Comparison of ENCODE assay signal across 8 cellular contexts in the genomic region with DNA sequence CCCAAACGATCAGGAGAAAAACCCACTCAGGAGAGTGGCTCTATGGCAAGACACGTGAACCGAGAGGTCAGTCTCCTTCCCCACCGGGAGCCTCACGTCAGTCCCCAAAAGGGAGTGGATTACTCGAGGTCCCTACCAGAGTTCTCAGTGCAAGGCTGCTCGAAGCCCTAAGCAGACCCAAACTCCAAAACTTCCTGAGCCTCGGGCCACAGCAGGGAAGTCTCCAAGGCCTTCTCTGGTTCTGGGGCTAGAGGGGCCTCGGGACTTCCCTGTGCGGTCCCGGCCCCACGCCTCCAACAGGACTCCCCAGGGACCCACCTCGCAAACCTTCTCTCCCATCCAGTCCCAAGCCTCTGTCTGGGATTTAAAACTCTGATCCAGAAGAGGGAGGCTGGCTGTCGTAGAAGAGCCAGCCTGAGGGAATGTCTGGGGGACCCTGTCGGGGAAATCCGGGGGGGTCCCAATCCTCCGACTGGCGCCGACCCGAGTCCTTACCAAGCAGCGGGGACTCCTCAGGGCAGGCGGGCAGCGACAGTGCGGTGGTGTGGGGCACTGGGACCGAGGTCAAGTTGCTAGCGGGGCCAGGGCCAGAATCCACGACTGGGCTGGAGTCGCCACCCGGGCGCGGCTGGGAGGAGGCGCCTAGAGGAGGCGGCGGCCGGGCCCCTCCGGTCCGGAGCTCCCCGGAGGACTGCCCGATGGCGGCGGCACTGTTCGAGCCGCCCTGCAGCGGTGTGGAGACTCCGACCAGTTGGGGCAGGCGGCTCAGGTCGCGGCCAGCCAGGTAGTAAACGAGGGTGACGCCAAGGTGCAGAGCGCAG. TPM values are rescaled to one million over a fixed set of nuclear protein-coding genes. Genes with fewer than 3 reads are reported as not detected.
DNase-seq lines count a peak whose midpoint lies in the region; ATAC-seq lines count a peak whose summit lies in the region.

No MANE protein-coding gene starts in this region.

- H3K4me1 ChIP-seq in right cardiac atrium (ENCODE audit: control insufficient read depth, insufficient read depth, low read length) (peaks cover 31% of the 10 kb centered on the region), skeletal muscle tissue (ENCODE audit: control insufficient read depth in 3 of 3, insufficient read depth in 3 of 3, low read length in 3 of 3) (peaks cover 52 to 61% (median 60%) of the 10 kb centered on the region in 3 donors)

- intact Hi-C loops in right cardiac atrium (cut with DNase I), result loop anchor here in 2 of 4 donors (2.0 to 5.0 kb wide), 3 partner anchors 34 to 84 kb away; no protein-coding TSS in a partner anchor

- no peaks in the 10 kb centered on the region for H3K36me3 ChIP-seq in KOPT-K1 (ENCODE audit: insufficient read depth, low read length)
- no peaks in the 10 kb centered on the region for H3K36me3 ChIP-seq in skeletal muscle tissue (ENCODE audit: control insufficient read depth in 3 of 3, insufficient read depth in 3 of 3, low read length in 3 of 3)

- under 1% methylated on average over 51 of the region's 51 CpGs for WGBS in right cardiac atrium

- no peaks in the 10 kb centered on the region for H3K27me3 ChIP-seq in right cardiac atrium (ENCODE audit: control insufficient read depth, insufficient read depth)
- no peaks in the 10 kb centered on the region for H3K27me3 ChIP-seq in skeletal muscle tissue (ENCODE audit: control insufficient read depth in 3 of 3, insufficient read depth in 3 of 3, low read length in 3 of 3)

- H3K9me3 ChIP-seq in KOPT-K1 (ENCODE audit: insufficient read depth, low read length, poor library complexity, severe bottlenecking), result no peaks in the 10 kb centered on the region
- H3K9me3 ChIP-seq in right cardiac atrium (ENCODE audit: control insufficient read depth, low read length), result no peaks in the 10 kb centered on the region
- H3K9me3 ChIP-seq in skeletal muscle tissue (ENCODE audit: control insufficient read depth in 3 of 3, low read length in 3 of 3), result no peaks in the 10 kb centered on the region

- peak overlapping the region; percentile 94 to 95 (median 95) for H3K9ac ChIP-seq in skeletal muscle tissue (ENCODE audit: low read depth in 1 of 3, low read length in 3 of 3)

- peak overlapping the region; percentile 87 for H3K4me3 ChIP-seq in right cardiac atrium (ENCODE audit: low read length)
- H3K4me3 ChIP-seq in skeletal muscle tissue (ENCODE audit: low read length in 3 of 3), result peak overlapping the region; percentile 82 to 93 (median 87)

- peaks cover 19 to 22% of the 10 kb centered on the region in 2 donors for H3K36me3 Mint-ChIP-seq in activated naive CD4-positive, alpha-beta T cell treated with anti-CD3 and anti-CD28 coated beads, Interleukin-2, amount 50 U/mL, for 72 hours

- no peaks in the 10 kb centered on the region for H3K9me3 Mint-ChIP-seq in activated naive CD4-positive, alpha-beta T cell treated with anti-CD3 and anti-CD28 coated beads, Interleukin-2, amount 50 U/mL, for 72 hours

- H3K27ac ChIP-seq in KOPT-K1 (ENCODE audit: low read depth, low read length, poor library complexity, severe bottlenecking) (peak overlapping the region; percentile 77), right cardiac atrium (ENCODE audit: low read length) (peak overlapping the region; percentile 99), skeletal muscle tissue (ENCODE audit: low read depth, low read length) (peak overlapping the region; percentile 97)

- H3K27ac Mint-ChIP-seq in activated naive CD4-positive, alpha-beta T cell treated with anti-CD3 and anti-CD28 coated beads, Interleukin-2, amount 50 U/mL, for 72 hours, result peak overlapping the region; percentile 98 to 99

- DNase-seq in COLO668 (lab: John Stamatoyannopoulos, UW; ENCODE audit: unreplicated experiment) (peak; percentile 70), right cardiac atrium (peak; percentile 67 to 88 (median 85)), NCI-H2081 (lab: John Stamatoyannopoulos, UW) (no peak), T1000 (lab: John Stamatoyannopoulos, UW) (no peak)
- DNase-seq in activated naive CD4-positive, alpha-beta T cell treated with anti-CD3 and anti-CD28 coated beads, Interleukin-2, amount 50 U/mL, for 72 hours (ENCODE audit: low spot score in 2 of 2), result no peak

- peak; percentile 3 for ATAC-seq in GM21619 (IDR thresholded peaks at IDR 0.05; ENCODE audit: unreplicated experiment)
- peak; percentile 9 to 25 for ATAC-seq in activated naive CD4-positive, alpha-beta T cell treated with anti-CD3 and anti-CD28 coated beads, Interleukin-2, amount 50 U/mL, for 72 hours
- ATAC-seq in right cardiac atrium, result peak; percentile 34 to 45

RNA-seq across cellular contexts. Expression of gene B4GALT1, which starts 0.7 kb away (rescaled TPM):
- 10 to 100 TPM; 47.8 to 49.2 TPM for total RNA-seq in activated naive CD4-positive, alpha-beta T cell treated with anti-CD3 and anti-CD28 coated beads, Interleukin-2, amount 50 U/mL, for 72 hours
- total RNA-seq in right cardiac atrium (100 to 1,000 TPM in 1 of 4 donors, 10 to 100 TPM in 3; 44.0 to 137 (median 58.3) TPM), skeletal muscle tissue (14.1 TPM)
- 24.7 TPM for polyA plus RNA-seq in right cardiac atrium

Comparison
In these comparisons a context has a peak if more than half of its experiments do, and no peak if none do; other contexts are left out.
1. DNase-seq: peak in COLO668 (single experiment) and right cardiac atrium (3 of 3); none in activated naive CD4-positive, alpha-beta T cell treated with anti-CD3 and anti-CD28 coated beads, Interleukin-2, amount 50 U/mL, for 72 hours (0 of 2), NCI-H2081 (0 of 2) and T1000 (single experiment).
2. Peak in every context shown above with its lines, with median percentiles within 50 percentile points of each other: ATAC-seq and H3K27ac ChIP-seq.